In genomic region chr11:4065601-4066377, GRCh38 we compare ENCODE assay signal across 17 cellular contexts. TPM values are rescaled to one million over a fixed set of nuclear protein-coding genes. Genes with fewer than 3 reads are reported as not detected.
A peak's percentile ranks its signal among the peaks of the same experiment; 100 is the strongest.
DNase-seq lines count a peak whose midpoint lies in the region; ATAC-seq and TF ChIP-seq lines count a peak whose summit lies in the region.
"Had no signal": no experiment of that assay in that cellular context is flagged by ENCODE, and none has a peak within 500 bp of the region (broad histone marks: within the 10 kb centered on the region; RNA-seq: fewer than 3 reads in every experiment).

No MANE protein-coding gene starts in this region.

- no peak for DNase-seq in activated T-cell treated with anti-CD3 and anti-CD28 coated beads, Interleukin-2, amount 50 U/mL, for 24 hours
- DNase-seq in activated T-cell treated with anti-CD3 and anti-CD28 coated beads, Interleukin-2, amount 50 U/mL, for 48 hours = no peak
- DNase-seq in NT2/D1 (ENCODE audit: low read depth, low spot score) (peak; percentile 28), left cardiac atrium (no peak), gastrocnemius medialis (no peak), midbrain (lab: John Stamatoyannopoulos, UW) (no peak), upper lobe of right lung (no peak)
- DNase-seq: right lobe of liver; stimulated activated naive CD4-positive, alpha-beta T cell treated with Interleukin-2 at 50 U/mL for 16 hours had no signal

- H3K9me3 ChIP-seq in NT2/D1 (ENCODE audit: insufficient read depth, low read length) (no peaks in the 10 kb centered on the region), gastrocnemius medialis (no peaks in the 10 kb centered on the region), upper lobe of right lung (no peaks in the 10 kb centered on the region)
- H3K9me3 ChIP-seq: neutrophil, right lobe of liver, uterus had no signal

- H3K4me1 Mint-ChIP-seq in activated T-cell treated with anti-CD3 and anti-CD28 coated beads, Interleukin-2, amount 50 U/mL, for 24 hours (ENCODE audit: low read depth) = peaks cover 66% of the 10 kb centered on the region

- H3K27me3 Mint-ChIP-seq in activated T-cell treated with anti-CD3 and anti-CD28 coated beads, Interleukin-2, amount 50 U/mL, for 24 hours = no peaks in the 10 kb centered on the region

- H3K36me3 ChIP-seq in NT2/D1 (ENCODE audit: insufficient read depth, insufficient read length, low read length) = peaks cover 6% of the 10 kb centered on the region
- peaks cover 0 to 12% of the 10 kb centered on the region in 2 donors for H3K36me3 ChIP-seq in gastrocnemius medialis
- peaks cover 14% of the 10 kb centered on the region for H3K36me3 ChIP-seq in upper lobe of right lung
- H3K36me3 ChIP-seq: uterus had no signal

- H3K27ac Mint-ChIP-seq in activated T-cell treated with anti-CD3 and anti-CD28 coated beads, Interleukin-2, amount 50 U/mL, for 24 hours = peak overlapping the region; percentile 75

- H3K4me3 ChIP-seq in NT2/D1 (ENCODE audit: insufficient read length, low read depth) (no peak overlapping the region), gastrocnemius medialis (no peak overlapping the region), upper lobe of right lung (no peak overlapping the region)
- H3K4me3 ChIP-seq: hepatocyte, K562, right lobe of liver, SK-N-MC, uterus had no signal

- H3K27ac ChIP-seq in gastrocnemius medialis (peak overlapping the region; percentile 42 to 69 (median 66)), upper lobe of right lung (no peak overlapping the region)
- H3K27ac ChIP-seq: epithelial cell of prostate, hepatocyte, right lobe of liver, SK-N-MC, uterus, VCaP had no signal

- TF ChIP-seq CTCF in gastrocnemius medialis (IDR thresholded peaks at IDR 0.05 in 4 of 5, conservative IDR thresholded peaks at IDR 0.05 in 1 of 5) = no peak
- no peak for TF ChIP-seq CTCF in upper lobe of right lung (IDR thresholded peaks at IDR 0.05)

- H3K27me3 ChIP-seq in NT2/D1 (ENCODE audit: insufficient read depth, insufficient read length) (no peaks in the 10 kb centered on the region), gastrocnemius medialis (no peaks in the 10 kb centered on the region), upper lobe of right lung (no peaks in the 10 kb centered on the region)
- H3K27me3 ChIP-seq: hepatocyte, neutrophil, right lobe of liver, uterus had no signal

- intact Hi-C loops in left cardiac atrium (cut with DNase I) = no loop called here
- intact Hi-C loops in gastrocnemius medialis (cut with DNase I; ENCODE audit: low total_unique reads) = no loop called here
- intact Hi-C loops in upper lobe of right lung (cut with DNase I) = loop anchor here (5.0 kb wide), 1 partner anchor 208 kb away; the partner anchor contains the start of gene STIM1

- ATAC-seq in left cardiac atrium (peak; percentile 37 to 71), gastrocnemius medialis (peak; percentile 17 to 31), upper lobe of right lung (no peak), HG02973 (IDR thresholded peaks at IDR 0.05; ENCODE audit: unreplicated experiment) (no peak)
- ATAC-seq: K562 had no signal

- H3K4me1 ChIP-seq in NT2/D1 (ENCODE audit: insufficient read depth, insufficient read length) = no peaks in the 10 kb centered on the region
- peaks cover 66 to 75% of the 10 kb centered on the region in 2 donors for H3K4me1 ChIP-seq in gastrocnemius medialis
- peaks cover 7% of the 10 kb centered on the region for H3K4me1 ChIP-seq in upper lobe of right lung
- H3K4me1 ChIP-seq: right lobe of liver, uterus had no signal

- no peaks in the 10 kb centered on the region for H3K9me3 Mint-ChIP-seq in activated T-cell treated with anti-CD3 and anti-CD28 coated beads, Interleukin-2, amount 50 U/mL, for 24 hours

- peaks cover 38% of the 10 kb centered on the region for H3K36me3 Mint-ChIP-seq in activated T-cell treated with anti-CD3 and anti-CD28 coated beads, Interleukin-2, amount 50 U/mL, for 24 hours (ENCODE audit: low read depth)

- H3K9ac ChIP-seq in NT2/D1 (ENCODE audit: insufficient read length, low read depth) = no peak overlapping the region

- TF ChIP-seq POLR2A in gastrocnemius medialis (IDR thresholded peaks at IDR 0.05) = no peak

- H3K4me3 Mint-ChIP-seq in activated T-cell treated with anti-CD3 and anti-CD28 coated beads, Interleukin-2, amount 50 U/mL, for 24 hours = no peak overlapping the region

- in situ Hi-C loops in gastrocnemius medialis (cut with MboI; ENCODE audit: low sequenced_read_pairs in 4 of 4) = no loop called here

RNA-seq across cellular contexts. Expression of gene RRM1, which starts 28.8 kb away (rescaled TPM):
- total RNA-seq in left cardiac atrium = 10 to 100 TPM; 21.6 to 31.0 TPM
- total RNA-seq in gastrocnemius medialis = 10 to 100 TPM; 34.0 to 66.0 (median 37.8) TPM
- total RNA-seq in upper lobe of right lung = 28.0 TPM

Comparison
In these comparisons a context has a peak if more than half of its experiments do, and no peak if none do; other contexts are left out.
1. ATAC-seq: peak in left cardiac atrium (2 of 2) and gastrocnemius medialis (2 of 2); none in upper lobe of right lung (single experiment) and HG02973 (single experiment).